Comparison of ENCODE assay signal across 1 cellular context in genomic region chr1:187275985-187276580, GRCh38.
TF ChIP-seq lines count a peak whose summit lies in the region.

No MANE protein-coding gene starts in this region.

TF ChIP-seq in SK-N-SH treated with all-trans-retinoic acid at 6 μM for 48 hours, 23 proteins besides CTCF, POLR2A, EP300 and RAD21 (continued from another document):
- no peak for TF ChIP-seq CSRNP3 (CRISPR knock-in tag; IDR thresholded peaks at IDR 0.05)
- TF ChIP-seq, protein P1, sequence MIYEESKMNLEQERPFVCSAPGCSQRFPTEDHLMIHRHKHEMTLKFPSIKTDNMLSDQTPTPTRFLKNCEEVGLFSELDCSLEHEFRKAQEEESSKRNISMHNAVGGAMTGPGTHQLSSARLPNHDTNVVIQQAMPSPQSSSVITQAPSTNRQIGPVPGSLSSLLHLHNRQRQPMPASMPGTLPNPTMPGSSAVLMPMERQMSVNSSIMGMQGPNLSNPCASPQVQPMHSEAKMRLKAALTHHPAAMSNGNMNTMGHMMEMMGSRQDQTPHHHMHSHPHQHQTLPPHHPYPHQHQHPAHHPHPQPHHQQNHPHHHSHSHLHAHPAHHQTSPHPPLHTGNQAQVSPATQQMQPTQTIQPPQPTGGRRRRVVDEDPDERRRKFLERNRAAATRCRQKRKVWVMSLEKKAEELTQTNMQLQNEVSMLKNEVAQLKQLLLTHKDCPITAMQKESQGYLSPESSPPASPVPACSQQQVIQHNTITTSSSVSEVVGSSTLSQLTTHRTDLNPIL (CRISPR knock-in tag; IDR thresholded peaks at IDR 0.05; ENCODE audit: low read depth): no peak
- TF ChIP-seq ZNF8 (CRISPR knock-in tag; IDR thresholded peaks at IDR 0.05): no peak
- no peak for TF ChIP-seq ZNF565 (CRISPR knock-in tag; conservative IDR thresholded peaks at IDR 0.05; ENCODE audit: low read depth)
- no peak for TF ChIP-seq RARB (CRISPR knock-in tag; IDR thresholded peaks at IDR 0.05)
- no peak for TF ChIP-seq ZFP30 (CRISPR knock-in tag; IDR thresholded peaks at IDR 0.05)
- no peak for TF ChIP-seq TCF4 (CRISPR knock-in tag; IDR thresholded peaks at IDR 0.05; ENCODE audit: borderline replicate concordance)
- no peak for TF ChIP-seq CSDC2 (CRISPR knock-in tag; IDR thresholded peaks at IDR 0.05)
TF ChIP-seq in SK-N-SH treated with all-trans-retinoic acid at 6 μM for 48 hours: peak in this region for 0.
